Comparison of ENCODE assay signal across 8 cellular contexts in genomic region chr2:69385443-69386151, GRCh38. TPM values are rescaled to one million over a fixed set of nuclear protein-coding genes. Genes with fewer than 3 reads are reported as not detected.
DNase-seq lines count a peak whose midpoint lies in the region; ATAC-seq and TF ChIP-seq lines count a peak whose summit lies in the region.

No MANE protein-coding gene starts in this region.

- H3K9me3 Mint-ChIP-seq in Caco-2 (ENCODE audit: unreplicated experiment) = no peaks in the 10 kb centered on the region
- H3K9me3 Mint-ChIP-seq in nephron = no peaks in the 10 kb centered on the region

- H3K36me3 Mint-ChIP-seq in Caco-2 (ENCODE audit: insufficient read depth, unreplicated experiment) = peaks cover 48% of the 10 kb centered on the region
- peaks cover 18% of the 10 kb centered on the region for H3K36me3 Mint-ChIP-seq in nephron (ENCODE audit: low read depth)

- DNase-seq in Caco-2 (peak in 1 of 2 experiments; percentile 60), NB4 (ENCODE audit: low read depth) (peak; percentile 24), choroid plexus epithelial cell (ENCODE audit: low read depth) (peak; percentile 67), DMS114 treated with DMSO at 0.1 percent for 48 hours (lab: John Stamatoyannopoulos, UW; ENCODE audit: unreplicated experiment) (no peak), T1000 (lab: John Stamatoyannopoulos, UW) (no peak), NCI-H1092 (lab: John Stamatoyannopoulos, UW) (no peak)

- POLR2A ChIA-PET in Caco-2 (lab: Charles Lee) = interaction anchor here (0.7 kb wide), 1 partner anchor 12 kb away, joined by 3 read pairs; no protein-coding TSS in a partner anchor

- TSS peak; percentile 43 for BruUV-seq in Caco-2 (replicated peaks; lab: Mats Ljungman, UMichigan)

- ATAC-seq in HG02938 (IDR thresholded peaks at IDR 0.05; ENCODE audit: unreplicated experiment) = no peak

- H3K4me3 ChIP-seq in Caco-2 (ENCODE audit: low read depth, low read length) = peak overlapping the region; percentile 98
- peak overlapping the region; percentile 77 for H3K4me3 ChIP-seq in NB4 (ENCODE audit: low read depth, low read length)
- H3K4me3 ChIP-seq in choroid plexus epithelial cell (ENCODE audit: low read depth, low read length) = peak overlapping the region; percentile 96

- no peaks in the 10 kb centered on the region for H3K36me3 ChIP-seq in Caco-2 (ENCODE audit: control insufficient read depth, insufficient read depth, low read length)

- no peak for TF ChIP-seq CTCF in Caco-2 (IDR thresholded peaks at IDR 0.05; ENCODE audit: insufficient read depth in 1 of 2, low read depth in 1 of 2, low read length in 1 of 2, severe bottlenecking in 1 of 2, unreplicated experiment in 1 of 2)
- no peak for TF ChIP-seq CTCF in NB4 (IDR thresholded peaks at IDR 0.05; ENCODE audit: low read depth, low read length)
- no peak for TF ChIP-seq CTCF in choroid plexus epithelial cell (conservative IDR thresholded peaks at IDR 0.05; ENCODE audit: low read depth, low read length)
- TF ChIP-seq CTCF in nephron (IDR thresholded peaks at IDR 0.05; ENCODE audit: unreplicated experiment in 3 of 3) = no peak

- peaks cover 25% of the 10 kb centered on the region for H3K4me1 Mint-ChIP-seq in Caco-2 (ENCODE audit: low read depth, unreplicated experiment)
- H3K4me1 Mint-ChIP-seq in nephron = peaks cover 33% of the 10 kb centered on the region

- CTCF ChIA-PET in Caco-2 (lab: Charles Lee) = interaction anchor here (0.6 to 1.4 kb wide), 2 partner anchors 12 to 52 kb away, joined by 3 read pairs; partner anchors contain the start of gene NFU1

- no peaks in the 10 kb centered on the region for H3K9me3 ChIP-seq in Caco-2

- H3K27ac Mint-ChIP-seq in Caco-2 (ENCODE audit: unreplicated experiment) = peak overlapping the region; percentile 96
- H3K27ac Mint-ChIP-seq in nephron = peak overlapping the region; percentile 84 to 98 (median 94)

- intact Hi-C loops in Caco-2 (cut with micrococcal nuclease; ENCODE audit: unreplicated experiment) = loop anchor here (2.0 kb wide), 1 partner anchor 51 kb away; the partner anchor contains the start of gene NFU1

- no peak for TF ChIP-seq POLR2A in NB4 (IDR thresholded peaks at IDR 0.05; ENCODE audit: extremely low read depth, insufficient read length)

- peak overlapping the region; percentile 96 for H3K4me3 Mint-ChIP-seq in Caco-2 (ENCODE audit: unreplicated experiment)
- H3K4me3 Mint-ChIP-seq in nephron = peak overlapping the region; percentile 83 to 96 (median 93)

- H3K4me1 ChIP-seq in Caco-2 = peaks cover 25% of the 10 kb centered on the region

- H3K27me3 Mint-ChIP-seq in Caco-2 (ENCODE audit: insufficient read depth, unreplicated experiment) (no peaks in the 10 kb centered on the region), nephron (ENCODE audit: low read depth) (no peaks in the 10 kb centered on the region)

- H3K27me3 ChIP-seq in Caco-2 (replicated peaks; ENCODE audit: control insufficient read depth, insufficient read depth, low read length) = no peaks in the 10 kb centered on the region

RNA-seq across cellular contexts. Expression of gene GFPT1, which starts 1.4 kb away (rescaled TPM):
- 122 and 129 TPM in 2 replicates for total RNA-seq in Caco-2 (2022)

RNA-seq across cellular contexts. Expression of gene NFU1, which starts 51.6 kb away (rescaled TPM):
- 72.5 and 85.3 TPM in 2 replicates for total RNA-seq in Caco-2 (2022)

Comparison
In these comparisons a context has a peak if more than half of its experiments do, and no peak if none do; other contexts are left out.
1. DNase-seq: peak in NB4 (single experiment) and choroid plexus epithelial cell (single experiment); none in DMS114 treated with DMSO at 0.1 percent for 48 hours (single experiment), T1000 (single experiment) and NCI-H1092 (single experiment).
2. Peak in every context shown above with its lines, with median percentiles within 50 percentile points of each other: H3K4me3 ChIP-seq.